Comparison of ENCODE assay signal across 8 cellular contexts in the genomic region with DNA sequence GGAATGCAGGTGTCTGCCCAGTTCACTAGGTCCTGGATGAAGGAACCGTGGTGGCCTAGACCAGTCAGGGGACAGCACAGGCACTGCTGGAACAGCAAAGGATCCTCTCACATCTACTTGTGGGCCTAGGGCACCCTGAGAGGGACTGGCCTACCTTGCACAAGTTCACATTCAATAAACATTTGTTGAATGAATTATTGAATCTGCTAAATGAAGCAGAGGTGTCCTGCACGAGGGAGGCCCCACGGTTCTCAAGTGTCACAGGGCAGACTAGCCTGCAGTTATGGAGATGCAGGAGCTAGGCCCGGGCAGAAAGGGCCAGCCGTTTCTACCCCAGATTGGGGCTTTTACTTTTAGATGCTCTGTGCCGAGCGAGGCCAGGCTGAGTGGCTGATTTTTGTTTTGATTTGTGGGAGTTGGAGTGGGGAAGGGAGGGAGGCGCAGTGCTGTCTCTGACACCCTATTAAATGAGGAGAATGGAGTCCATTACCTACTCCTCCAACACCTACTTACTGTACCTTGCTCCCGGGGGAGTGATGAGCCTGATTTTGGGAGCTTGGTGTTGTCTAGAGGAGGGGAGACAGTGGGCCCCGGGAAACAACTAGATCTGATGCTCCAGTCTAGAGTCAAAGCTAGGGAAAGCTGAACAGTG. TPM values are rescaled to one million over a fixed set of nuclear protein-coding genes. Genes with fewer than 3 reads are reported as not detected.
DNase-seq lines count a peak whose midpoint lies in the region; ATAC-seq and TF ChIP-seq lines count a peak whose summit lies in the region.

No MANE protein-coding gene starts in this region.

- no peaks in the 10 kb centered on the region for H3K9me3 Mint-ChIP-seq in activated CD4-positive, alpha-beta memory T cell treated with anti-CD3 and anti-CD28 coated beads for 36 hours

- POLR2A ChIA-PET in activated CD4-positive, alpha-beta memory T cell treated with anti-CD3 and anti-CD28 coated beads for 36 hours (lab: Charles Lee): interaction anchor here (0.6 to 5.8 kb wide), 14 partner anchors 8 to 179 kb away, joined by 3 to 80 read pairs (median 4); partner anchors contain the start of genes ELMOD3, MAT2A, RETSAT and RNF181

- intact Hi-C loops in activated CD4-positive, alpha-beta memory T cell treated with anti-CD3 and anti-CD28 coated beads for 36 hours (cut with micrococcal nuclease): no loop called here

- H3K36me3 ChIP-seq in iPS-20b (ENCODE audit: insufficient read depth, low read depth, low read length) (no peaks in the 10 kb centered on the region), suprapubic skin (no peaks in the 10 kb centered on the region)

- TF ChIP-seq EP300 in suprapubic skin (IDR thresholded peaks at IDR 0.05): no peak

- 64% methylated on average over 10 of the region's 10 CpGs for WGBS in suprapubic skin

- H3K9ac ChIP-seq in iPS-20b (ENCODE audit: low read depth, low read length): peak overlapping the region; percentile 63; the same call in 1 of the 2 replicates

- H3K27ac Mint-ChIP-seq in activated CD4-positive, alpha-beta memory T cell treated with anti-CD3 and anti-CD28 coated beads for 36 hours: peak overlapping the region; percentile 89

- H3K36me3 Mint-ChIP-seq in activated CD4-positive, alpha-beta memory T cell treated with anti-CD3 and anti-CD28 coated beads for 36 hours: no peaks in the 10 kb centered on the region

- H3K4me3 Mint-ChIP-seq in activated CD4-positive, alpha-beta memory T cell treated with anti-CD3 and anti-CD28 coated beads for 36 hours: peak overlapping the region; percentile 69

- H3K27me3 ChIP-seq in iPS-20b (ENCODE audit: insufficient read depth, low read length) (peaks cover 14% of the 10 kb centered on the region; the same call in 1 of the 2 replicates), suprapubic skin (no peaks in the 10 kb centered on the region)

- peaks cover 12% of the 10 kb centered on the region; the same call in 1 of the 2 replicates for H3K4me1 ChIP-seq in iPS-20b (ENCODE audit: insufficient read depth, low read length)
- peaks cover 62% of the 10 kb centered on the region for H3K4me1 ChIP-seq in suprapubic skin

- H3K9me3 ChIP-seq in iPS-20b (ENCODE audit: insufficient read depth, low read depth, low read length) (no peaks in the 10 kb centered on the region), suprapubic skin (no peaks in the 10 kb centered on the region)

- TF ChIP-seq CTCF in suprapubic skin (IDR thresholded peaks at IDR 0.05): no peak

- CTCF ChIA-PET in activated CD4-positive, alpha-beta memory T cell treated with anti-CD3 and anti-CD28 coated beads for 36 hours (lab: Charles Lee): interaction anchor here (1.0 to 2.8 kb wide), 5 partner anchors 9 to 115 kb away, joined by 3 to 19 read pairs (median 10); partner anchors contain the start of gene MAT2A

- ATAC-seq in GM18498 (IDR thresholded peaks at IDR 0.05; ENCODE audit: unreplicated experiment) (no peak), HG03039 (IDR thresholded peaks at IDR 0.05; ENCODE audit: unreplicated experiment) (no peak)

- H3K27ac ChIP-seq in iPS-20b (ENCODE audit: low read length) (no peak overlapping the region), suprapubic skin (peak overlapping the region; percentile 88)

- DNase-seq in NCI-H510A treated with DMSO at 0.1 percent for 48 hours (lab: John Stamatoyannopoulos, UW): peak; percentile 28
- DNase-seq in NCI-H510A (lab: John Stamatoyannopoulos, UW): no peak
- no peak for DNase-seq in activated CD4-positive, alpha-beta memory T cell treated with anti-CD3 and anti-CD28 coated beads for 36 hours
- no peak for DNase-seq in suprapubic skin (ENCODE audit: low spot score in 2 of 2)
- DNase-seq in activated CD8-positive, alpha-beta memory T cell treated with anti-CD3 and anti-CD28 coated beads, Interleukin-2, amount 50 U/mL, for 4 hours: no peak

- no peaks in the 10 kb centered on the region for H3K27me3 Mint-ChIP-seq in activated CD4-positive, alpha-beta memory T cell treated with anti-CD3 and anti-CD28 coated beads for 36 hours

- peak overlapping the region; percentile 56; the same call in 1 of the 2 replicates for H3K4me3 ChIP-seq in iPS-20b (ENCODE audit: low read length)
- no peak overlapping the region for H3K4me3 ChIP-seq in suprapubic skin

- H3K4me1 Mint-ChIP-seq in activated CD4-positive, alpha-beta memory T cell treated with anti-CD3 and anti-CD28 coated beads for 36 hours (ENCODE audit: low read depth): peaks cover 27% of the 10 kb centered on the region

- no peak for TF ChIP-seq POLR2A in suprapubic skin (IDR thresholded peaks at IDR 0.05)

RNA-seq across cellular contexts. Expression of gene SH2D6, which starts 18.4 kb away (rescaled TPM):
- total RNA-seq in activated CD4-positive, alpha-beta memory T cell treated with anti-CD3 and anti-CD28 coated beads for 36 hours: 1 to 10 TPM in 1 of 2 experiments, under 1 TPM in 1; 0.65 to 1.4 TPM
- not detected for total RNA-seq in suprapubic skin

RNA-seq across cellular contexts. Expression of gene CAPG, which starts 26.8 kb away (rescaled TPM):
- 10 to 100 TPM; 24.1 to 25.6 TPM for total RNA-seq in activated CD4-positive, alpha-beta memory T cell treated with anti-CD3 and anti-CD28 coated beads for 36 hours
- 100 to 1,000 TPM; 139 to 212 (median 172) TPM for total RNA-seq in suprapubic skin

Comparison
In these comparisons a context has a peak if more than half of its experiments do, and no peak if none do; other contexts are left out.
1. RNA of gene CAPG, which starts 26.8 kb away (total RNA-seq): 139 to 212 TPM in suprapubic skin; 24.1 to 25.6 TPM in activated CD4-positive, alpha-beta memory T cell treated with anti-CD3 and anti-CD28 coated beads for 36 hours; every median in the first group is over 4 times any median in the second.